In the genomic region with DNA sequence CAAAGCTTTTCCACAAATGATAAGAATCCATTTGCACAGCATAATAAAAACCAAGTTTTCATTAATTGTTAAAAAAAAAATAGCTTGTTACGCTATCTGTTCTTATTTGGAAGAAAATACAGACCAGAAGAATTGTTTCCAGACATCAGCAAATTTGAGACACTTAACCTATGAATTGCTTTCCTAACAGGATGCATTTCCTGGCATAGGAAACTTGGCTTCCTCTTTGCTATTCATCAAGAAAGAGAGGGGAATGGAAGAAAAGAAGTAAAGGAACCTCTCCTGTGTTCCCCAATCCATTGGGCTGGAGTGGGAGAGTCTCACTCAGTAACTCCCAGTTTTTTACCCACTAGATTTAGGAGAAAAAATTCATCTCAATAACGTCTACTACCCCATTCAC, we compare ENCODE assay signal across 16 cellular contexts.
"Had no signal": no experiment of that assay in that cellular context is flagged by ENCODE, and none has a peak within 500 bp of the region (broad histone marks: within the 10 kb centered on the region; RNA-seq: fewer than 3 reads in every experiment).

No MANE protein-coding gene starts in this region.

- H3K9me3 ChIP-seq: breast epithelium, gastrocnemius medialis, pancreas, testis had no signal

- ATAC-seq: gastrocnemius medialis, heart right ventricle, pancreas had no signal

- H3K4me3 Mint-ChIP-seq: activated CD4-positive, alpha-beta memory T cell treated with anti-CD3 and anti-CD28 coated beads, Interleukin-2, amount 10 ng/mL, durations not matched to agents 7 days and 5 days; activated naive CD8-positive, alpha-beta T cell treated with anti-CD3 and anti-CD28 coated beads for 36 hours; neural progenitor cell; stimulated activated naive CD8-positive, alpha-beta T cell treated with anti-CD3 and anti-CD28 coated beads, Interleukin-15, Interleukin-2, amounts not matched to agents 100 ng/mL and 50 ng/mL, for 24 hours had no signal

- H3K27me3 Mint-ChIP-seq: activated CD4-positive, alpha-beta memory T cell treated with anti-CD3 and anti-CD28 coated beads, Interleukin-2, amount 10 ng/mL, durations not matched to agents 7 days and 5 days; activated naive CD8-positive, alpha-beta T cell treated with anti-CD3 and anti-CD28 coated beads for 36 hours; stimulated activated naive CD8-positive, alpha-beta T cell treated with anti-CD3 and anti-CD28 coated beads, Interleukin-15, Interleukin-2, amounts not matched to agents 100 ng/mL and 50 ng/mL, for 24 hours had no signal

- DNase-seq: activated CD4-positive, alpha-beta memory T cell treated with anti-CD3 and anti-CD28 coated beads, Interleukin-2, amount 10 ng/mL, durations not matched to agents 7 days and 5 days; activated gamma-delta T cell; activated naive CD8-positive, alpha-beta T cell treated with anti-CD3 and anti-CD28 coated beads for 36 hours; activated T-cell treated with anti-CD3 and anti-CD28 coated beads, Interleukin-2, amount 50 U/mL, for 48 hours; anterior cingulate cortex; dorsolateral prefrontal cortex; gastrocnemius medialis; heart right ventricle; pancreas; stimulated activated CD4-positive, alpha-beta T cell treated with anti-CD3 and anti-CD28 coated beads, Interleukin-4, amount 100 ng/mL, for 24 hours; T1000; testis had no signal

- H3K27ac ChIP-seq: breast epithelium, dorsolateral prefrontal cortex, esophagus muscularis mucosa, gastrocnemius medialis, heart right ventricle, neural progenitor cell, pancreas, testis had no signal

- H3K4me1 Mint-ChIP-seq: activated CD4-positive, alpha-beta memory T cell treated with anti-CD3 and anti-CD28 coated beads, Interleukin-2, amount 10 ng/mL, durations not matched to agents 7 days and 5 days; activated naive CD8-positive, alpha-beta T cell treated with anti-CD3 and anti-CD28 coated beads for 36 hours; neural progenitor cell had no signal

- H3K36me3 Mint-ChIP-seq: activated naive CD8-positive, alpha-beta T cell treated with anti-CD3 and anti-CD28 coated beads for 36 hours; neural progenitor cell had no signal

- H3K4me1 ChIP-seq: breast epithelium, gastrocnemius medialis, neural progenitor cell, pancreas, testis had no signal

- H3K36me3 ChIP-seq: breast epithelium, gastrocnemius medialis, heart right ventricle, neural progenitor cell, pancreas had no signal

- H3K27me3 ChIP-seq: breast epithelium, dorsolateral prefrontal cortex, esophagus muscularis mucosa, gastrocnemius medialis, heart right ventricle, neural progenitor cell, pancreas, testis had no signal

- H3K27ac Mint-ChIP-seq: activated CD4-positive, alpha-beta memory T cell treated with anti-CD3 and anti-CD28 coated beads, Interleukin-2, amount 10 ng/mL, durations not matched to agents 7 days and 5 days; activated naive CD8-positive, alpha-beta T cell treated with anti-CD3 and anti-CD28 coated beads for 36 hours; neural progenitor cell; stimulated activated naive CD8-positive, alpha-beta T cell treated with anti-CD3 and anti-CD28 coated beads, Interleukin-15, Interleukin-2, amounts not matched to agents 100 ng/mL and 50 ng/mL, for 24 hours had no signal

- H3K9me3 Mint-ChIP-seq: neural progenitor cell had no signal

- H3K4me3 ChIP-seq: breast epithelium, dorsolateral prefrontal cortex, esophagus muscularis mucosa, gastrocnemius medialis, heart right ventricle, neural progenitor cell, pancreas, testis had no signal
